ENCODE assay signal across 20 cellular contexts in genomic region chr2:143824796-143825195, GRCh38.
DNase-seq lines count a peak whose midpoint lies in the region; ATAC-seq, FAIRE-seq and TF ChIP-seq lines count a peak whose summit lies in the region.
"Had no signal": no experiment of that assay in that cellular context is flagged by ENCODE, and none has a peak within 500 bp of the region (broad histone marks: within the 10 kb centered on the region; RNA-seq: fewer than 3 reads in every experiment).

No MANE protein-coding gene starts in this region.

- no peak overlapping the region for H2AFZ ChIP-seq in H1 (ENCODE audit: low read length)
- no peak overlapping the region for H2AFZ ChIP-seq in HepG2 (ENCODE audit: low read length)
- H2AFZ ChIP-seq in hepatocyte = no peak overlapping the region

- peak overlapping the region; percentile 23 for H4K91ac ChIP-seq in H1 (replicated peaks; ENCODE audit: insufficient read length, low read length)

- ATAC-seq in HepG2 (no peak), HG03457 (IDR thresholded peaks at IDR 0.05; ENCODE audit: unreplicated experiment) (no peak)
- ATAC-seq: Panc1 had no signal

- H3K9ac ChIP-seq in H1 (replicated peaks in 1 of 4; ENCODE audit: extremely low read depth in 1 of 4, low read depth in 3 of 4, low read length in 3 of 4) = no peak overlapping the region
- H3K9ac ChIP-seq in HepG2 (ENCODE audit: insufficient read depth, low read depth, low read length) = no peak overlapping the region

- H2BK12ac ChIP-seq in H1 (ENCODE audit: low read depth, low read length) = no peak overlapping the region

- H3K4me1 ChIP-seq in H1 (replicated peaks in 1 of 4; ENCODE audit: control insufficient read depth in 3 of 4, insufficient read depth in 4 of 4, low read length in 3 of 4) = peaks cover 0 to 2% (median 0%) of the 10 kb centered on the region in 4 experiments; a peak in 1 of 7 replicates
- H3K4me1 ChIP-seq in HepG2 (ENCODE audit: insufficient read depth, low read length) = no peaks in the 10 kb centered on the region
- H3K4me1 ChIP-seq in hepatocyte (ENCODE audit: insufficient read depth) = no peaks in the 10 kb centered on the region

- H3K9me3 ChIP-seq in H1 (ENCODE audit: insufficient read depth in 2 of 2, low read depth in 1 of 2, low read length in 1 of 2) = no peaks in the 10 kb centered on the region
- no peaks in the 10 kb centered on the region for H3K9me3 ChIP-seq in HepG2 (ENCODE audit: low read length)
- no peaks in the 10 kb centered on the region for H3K9me3 ChIP-seq in hepatocyte (ENCODE audit: low read depth)
- H3K9me3 ChIP-seq: HAP-1 had no signal

- no TSS peak for BruUV-seq in HepG2 (replicated peaks; lab: Mats Ljungman, UMichigan)

- no peak overlapping the region for H2BK120ac ChIP-seq in H1 (replicated peaks; ENCODE audit: low read depth, low read length)

- H3K56ac ChIP-seq in H1 (replicated peaks; ENCODE audit: insufficient read length, low read depth, low read length) = no peak overlapping the region

- H4K5ac ChIP-seq in H1 (ENCODE audit: insufficient read length, low read depth, low read length) = no peak overlapping the region

- TF ChIP-seq EP300 in H1 (IDR thresholded peaks at IDR 0.05; ENCODE audit: borderline replicate concordance in 1 of 2, low read depth in 2 of 2, low read length in 2 of 2) = no peak
- TF ChIP-seq EP300 in HepG2 (IDR thresholded peaks at IDR 0.05; ENCODE audit: low read depth in 2 of 2, low read length in 2 of 2) = no peak
- no peak for TF ChIP-seq EP300 in HepG2 (CRISPR knock-in tag; IDR thresholded peaks at IDR 0.05; ENCODE audit: borderline replicate concordance)

- H3K23ac ChIP-seq in H1 (ENCODE audit: insufficient read length) = no peak overlapping the region

- intact Hi-C loops in HepG2 (cut with micrococcal nuclease; ENCODE audit: unreplicated experiment) = no loop called here

- TF ChIP-seq POLR2A in H1 (IDR thresholded peaks at IDR 0.05; ENCODE audit: control extremely low read depth in 1 of 2, low read depth in 2 of 2, low read length in 2 of 2) (no peak), HepG2 (IDR thresholded peaks at IDR 0.05; ENCODE audit: insufficient read depth in 1 of 2, low read depth in 2 of 2, low read length in 2 of 2) (no peak)

- H3K4me3 ChIP-seq in H1 (ENCODE audit: extremely low read depth in 1 of 4, insufficient read depth in 2 of 4, low read depth in 3 of 4, low read length in 4 of 4) = no peak overlapping the region
- no peak overlapping the region for H3K4me3 ChIP-seq in HepG2 (replicated peaks in 1 of 3; ENCODE audit: insufficient read depth in 1 of 3, low read depth in 2 of 3, low read length in 3 of 3)
- H3K4me3 ChIP-seq in hepatocyte = no peak overlapping the region
- H3K4me3 ChIP-seq: HAP-1 had no signal

- H2BK5ac ChIP-seq in H1 (ENCODE audit: low read depth, low read length) = no peak overlapping the region

- peak overlapping the region; percentile 36; the same call in 1 of the 2 replicates for H3K18ac ChIP-seq in H1 (ENCODE audit: extremely low read depth, low read length)

- 84% methylated on average over 3 of the region's 3 CpGs; no CpG with 5 or more reads in 1 of the 2 experiments for WGBS in H1 (ENCODE audit: extremely low coverage in 1 of 2, insufficient coverage in 1 of 2, insufficient read length in 1 of 2, insufficient replicate concordance in 2 of 2, low coverage in 1 of 2, low lambda C conversion rate in 2 of 2, missing lambda C conversion rate in 1 of 2), 2 experiments
- WGBS in HepG2 (ENCODE audit: low lambda C conversion rate) = 25% methylated on average over 3 of the region's 3 CpGs
- 67% methylated on average over 3 of the region's 3 CpGs for WGBS in hepatocyte (ENCODE audit: low lambda C conversion rate, missing lambda C conversion rate)

- H3K36me3 ChIP-seq in H1 (ENCODE audit: control insufficient read depth in 2 of 4, insufficient read depth in 4 of 4, low read length in 3 of 4) (no peaks in the 10 kb centered on the region), HepG2 (replicated peaks in 1 of 2; ENCODE audit: control insufficient read depth in 1 of 2, insufficient read depth in 2 of 2, low read length in 2 of 2) (no peaks in the 10 kb centered on the region), hepatocyte (replicated peaks; ENCODE audit: insufficient read depth, low read depth) (no peaks in the 10 kb centered on the region)
- H3K36me3 ChIP-seq: HAP-1 had no signal

- CTCF ChIA-PET in H1 (lab: Charles Lee; ENCODE audit: partially characterized antibody) = no interaction called here
- CTCF ChIA-PET in HepG2 (lab: Yijun Ruan, JAX; ENCODE audit: low intra/inter-chr PET ratio, low total read pairs) = no interaction called here

- no peak overlapping the region for H3K14ac ChIP-seq in H1 (ENCODE audit: insufficient read length)

- in situ Hi-C loops in HepG2 (cut with HindIII; ENCODE audit: extremely low pct_ligation_motif_present, low pct_unique_long_range_greater_than_20kb) = no loop called here

- no peaks in the 10 kb centered on the region for H3K27me3 ChIP-seq in H1 (replicated peaks in 1 of 4; ENCODE audit: control insufficient read depth in 3 of 4, extremely low read depth in 1 of 4, insufficient read depth in 3 of 4, low read length in 3 of 4)
- H3K27me3 ChIP-seq in HepG2 (ENCODE audit: control insufficient read depth in 1 of 2, insufficient read depth in 2 of 2, low read length in 2 of 2) = no peaks in the 10 kb centered on the region
- no peaks in the 10 kb centered on the region for H3K27me3 ChIP-seq in hepatocyte

- no peaks in the 10 kb centered on the region for H3K9me2 ChIP-seq in hepatocyte (replicated peaks; ENCODE audit: insufficient read depth)

- H3K79me1 ChIP-seq in H1 (ENCODE audit: low read depth, low read length) = no peaks in the 10 kb centered on the region

- H3K79me2 ChIP-seq in H1 (ENCODE audit: control insufficient read depth in 1 of 2, insufficient read depth in 2 of 2, low read length in 2 of 2) = no peaks in the 10 kb centered on the region
- no peaks in the 10 kb centered on the region for H3K79me2 ChIP-seq in HepG2 (ENCODE audit: insufficient read depth, low read length)
- no peaks in the 10 kb centered on the region for H3K79me2 ChIP-seq in hepatocyte

- no peak overlapping the region for H3K4me2 ChIP-seq in H1 (ENCODE audit: insufficient read depth in 1 of 2, low read depth in 2 of 2, low read length in 2 of 2)
- no peak overlapping the region for H3K4me2 ChIP-seq in HepG2 (ENCODE audit: low read depth, low read length)
- H3K4me2 ChIP-seq in hepatocyte = no peak overlapping the region

- no peak for TF ChIP-seq CTCF in H1 (IDR thresholded peaks at IDR 0.05; ENCODE audit: control extremely low read depth in 1 of 3, insufficient read depth in 1 of 3, low read depth in 1 of 3, low read length in 3 of 3)
- TF ChIP-seq CTCF in HepG2 (CRISPR knock-in tag; IDR thresholded peaks at IDR 0.05) = no peak
- no peak for TF ChIP-seq CTCF in hepatocyte (IDR thresholded peaks at IDR 0.05; ENCODE audit: poor library complexity)

- H2BK15ac ChIP-seq in H1 (ENCODE audit: low read length) = no peak overlapping the region

- H4K20me1 ChIP-seq in H1 (replicated peaks in 1 of 2; ENCODE audit: control insufficient read depth in 1 of 2, insufficient read depth in 2 of 2, low read length in 2 of 2) (no peaks in the 10 kb centered on the region), HepG2 (ENCODE audit: insufficient read depth, low read length) (no peaks in the 10 kb centered on the region), hepatocyte (ENCODE audit: insufficient read depth, poor library complexity, severe bottlenecking) (no peaks in the 10 kb centered on the region)

- DNase-seq in NCI-H2171 treated with DMSO at 0.1 percent for 48 hours (lab: John Stamatoyannopoulos, UW) = peak; percentile 39
- no peak for DNase-seq in NCI-H2171 (lab: John Stamatoyannopoulos, UW)
- DNase-seq in DMS153 (lab: John Stamatoyannopoulos, UW) = peak; percentile 37
- peak; percentile 82 for DNase-seq in NCI-H69 (lab: John Stamatoyannopoulos, UW)
- no peak for DNase-seq in H1 (ENCODE audit: low read depth in 1 of 2, low spot score in 2 of 2)
- no peak for DNase-seq in HepG2 (ENCODE audit: low spot score)
- DNase-seq in hepatocyte (ENCODE audit: low spot score) = no peak
- DNase-seq: DND-41, KG1, NCI-H1092, NCI-H146, NCI-H2029, NCI-H226, NCI-H524 treated with DMSO at 0.1 percent for 48 hours, SIG-M5 had no signal

- H3K27ac ChIP-seq in H1 (ENCODE audit: low read depth, low read length) (no peak overlapping the region), HepG2 (ENCODE audit: extremely low read length, insufficient read depth, low read length) (no peak overlapping the region), hepatocyte (no peak overlapping the region)
- H3K27ac ChIP-seq: HL-60 had no signal

- FAIRE-seq in H1 (lab: Jason Lieb, UNC) (no peak), HepG2 (lab: Jason Lieb, UNC) (no peak)
- FAIRE-seq: GM12891 had no signal

- no peak overlapping the region for H4K8ac ChIP-seq in H1 (ENCODE audit: extremely low read depth, insufficient read depth, low read length)

- H2AK5ac ChIP-seq in H1 (ENCODE audit: low read depth, low read length) = no peak overlapping the region

- POLR2A ChIA-PET in H1 (lab: Charles Lee; ENCODE audit: partially characterized antibody) (no interaction called here), HepG2 (lab: Yijun Ruan, JAX) (no interaction called here)

- no peak overlapping the region for H2BK20ac ChIP-seq in H1 (ENCODE audit: low read length)

- no peak overlapping the region for H3K4ac ChIP-seq in H1 (replicated peaks; ENCODE audit: insufficient read length, low read depth, low read length)

- TF ChIP-seq RAD21 in H1 (IDR thresholded peaks at IDR 0.05 in 1 of 2, conservative IDR thresholded peaks at IDR 0.05 in 1 of 2; ENCODE audit: low read depth in 2 of 2, low read length in 2 of 2) = no peak
- TF ChIP-seq RAD21 in HepG2 (CRISPR knock-in tag; IDR thresholded peaks at IDR 0.05) = no peak

- H3K23me2 ChIP-seq in H1 (ENCODE audit: low read depth, low read length) = no peaks in the 10 kb centered on the region

TF ChIP-seq in H1, 55 proteins besides CTCF, POLR2A, EP300 and RAD21:
- TF ChIP-seq YY1 (IDR thresholded peaks at IDR 0.05; ENCODE audit: low read depth, low read length) (no peak), RXRA (IDR thresholded peaks at IDR 0.05; ENCODE audit: insufficient read depth, low read depth, low read length) (no peak)

TF ChIP-seq in HepG2, 621 proteins besides CTCF, POLR2A, EP300 and RAD21 (continues in another document):
- no peak for TF ChIP-seq ZFP62 (CRISPR knock-in tag; IDR thresholded peaks at IDR 0.05)
- no peak for TF ChIP-seq KMT2B (CRISPR knock-in tag; IDR thresholded peaks at IDR 0.05)
- TF ChIP-seq CEBPG (CRISPR knock-in tag; IDR thresholded peaks at IDR 0.05) = no peak

Comparison
In these comparisons a context has a peak if more than half of its experiments do, and no peak if none do; other contexts are left out.
1. DNase-seq: peak in NCI-H2171 treated with DMSO at 0.1 percent for 48 hours (single experiment), DMS153 (single experiment) and NCI-H69 (single experiment); none in NCI-H2171 (single experiment), H1 (0 of 2), HepG2 (single experiment) and hepatocyte (single experiment).